ENCODE assay signal across 12 cellular contexts in the genomic region with DNA sequence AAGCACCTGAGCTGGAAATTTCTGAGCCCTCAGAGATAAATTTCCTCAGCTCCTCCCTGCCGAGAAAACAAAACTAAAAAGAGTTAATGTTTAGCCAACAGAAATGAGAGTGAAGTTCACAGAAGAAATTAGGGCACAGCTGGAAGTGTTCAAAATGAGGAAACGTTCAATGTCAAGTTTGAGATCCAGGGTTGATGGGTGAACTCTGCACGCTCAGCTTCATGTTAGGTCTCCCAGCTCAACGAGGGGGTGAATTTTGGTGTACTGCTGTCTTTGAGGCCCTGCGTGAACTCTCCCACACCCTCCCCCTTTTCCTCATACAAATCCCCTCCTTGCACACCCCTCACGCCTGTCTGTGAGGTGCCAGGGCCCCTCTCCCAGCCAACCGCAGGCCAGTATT. TPM values are rescaled to one million over a fixed set of nuclear protein-coding genes. Genes with fewer than 3 reads are reported as not detected.
DNase-seq lines count a peak whose midpoint lies in the region; ATAC-seq and TF ChIP-seq lines count a peak whose summit lies in the region.
"Had no signal": no experiment of that assay in that cellular context is flagged by ENCODE, and none has a peak within 500 bp of the region (broad histone marks: within the 10 kb centered on the region; RNA-seq: fewer than 3 reads in every experiment).

No MANE protein-coding gene starts in this region.

- intact Hi-C loops in Right ventricle myocardium superior (cut with DNase I) = no loop called here
- intact Hi-C loops in left ventricle myocardium inferior (cut with micrococcal nuclease) = no loop called here
- intact Hi-C loops in colonic mucosa (cut with DNase I) = no loop called here
- intact Hi-C loops in upper lobe of right lung (cut with DNase I) = no loop called here

- no peak for TF ChIP-seq CTCF in left ventricle myocardium inferior (IDR thresholded peaks at IDR 0.05; ENCODE audit: borderline replicate concordance)
- TF ChIP-seq CTCF in colonic mucosa (IDR thresholded peaks at IDR 0.05) = no peak
- no peak for TF ChIP-seq CTCF in upper lobe of right lung (IDR thresholded peaks at IDR 0.05)

- H3K4me1 ChIP-seq in left ventricle myocardium inferior (no peaks in the 10 kb centered on the region), colonic mucosa (peaks cover 11% of the 10 kb centered on the region), upper lobe of right lung (peaks cover 7% of the 10 kb centered on the region)

- H3K27me3 ChIP-seq in left ventricle myocardium inferior (ENCODE audit: low read depth) (no peaks in the 10 kb centered on the region), colonic mucosa (no peaks in the 10 kb centered on the region), upper lobe of right lung (no peaks in the 10 kb centered on the region)

- H3K36me3 ChIP-seq in left ventricle myocardium inferior = peaks cover 17% of the 10 kb centered on the region
- H3K36me3 ChIP-seq in colonic mucosa = peaks cover 2% of the 10 kb centered on the region
- H3K36me3 ChIP-seq in upper lobe of right lung = peaks cover 3% of the 10 kb centered on the region

- H3K4me3 ChIP-seq in left ventricle myocardium inferior (no peak overlapping the region), colonic mucosa (no peak overlapping the region), upper lobe of right lung (no peak overlapping the region)

- ATAC-seq in Right ventricle myocardium superior (ENCODE audit: poor library complexity) (peak; percentile 38), HG02973 (IDR thresholded peaks at IDR 0.05; ENCODE audit: unreplicated experiment) (peak; percentile 59), upper lobe of right lung (peak; percentile 55), GM21526 (IDR thresholded peaks at IDR 0.05; ENCODE audit: low FRiP score, unreplicated experiment) (no peak)
- ATAC-seq: stimulated activated effector memory CD8-positive, alpha-beta T cell treated with anti-CD3 and anti-CD28 coated beads, Interleukin-12 subunit alpha, Interleukin-12 subunit beta, amount 100 ng/mL, for 72 hours had no signal

- H3K9me3 ChIP-seq in left ventricle myocardium inferior (replicated peaks) = peaks cover 6% of the 10 kb centered on the region
- H3K9me3 ChIP-seq in colonic mucosa = no peaks in the 10 kb centered on the region
- no peaks in the 10 kb centered on the region for H3K9me3 ChIP-seq in upper lobe of right lung

- H3K9ac ChIP-seq in colonic mucosa (ENCODE audit: low read depth in 2 of 2, low read length in 2 of 2) = peak overlapping the region in 1 of 2 donors; percentile 19

- no peak for DNase-seq in Right ventricle myocardium superior
- DNase-seq in left ventricle myocardium inferior = no peak
- peak; percentile 35 for DNase-seq in colonic mucosa
- DNase-seq in upper lobe of right lung = no peak
- DNase-seq in COR-L47 (lab: John Stamatoyannopoulos, UW) = no peak
- no peak for DNase-seq in AG20443 (ENCODE audit: low spot score)
- DNase-seq: activated CD4-positive, alpha-beta T cell treated with anti-CD3 and anti-CD28 coated beads, Interleukin-2, amount 50 U/mL, for 4 hours; aorta; NCI-H1092 treated with DMSO at 0.1 percent for 48 hours had no signal

- no peak overlapping the region for H3K27ac ChIP-seq in left ventricle myocardium inferior (replicated peaks)
- peak overlapping the region; percentile 75 for H3K27ac ChIP-seq in colonic mucosa
- H3K27ac ChIP-seq in upper lobe of right lung = no peak overlapping the region

RNA-seq across cellular contexts. Expression of a gene that starts 13.3 kb away (rescaled TPM):
- 5.1 TPM for total RNA-seq in Right ventricle myocardium superior
- total RNA-seq in left ventricle myocardium inferior = 5.4 TPM
- 10 to 100 TPM; 15.2 to 39.1 TPM for total RNA-seq in colonic mucosa
- 47.4 TPM for total RNA-seq in upper lobe of right lung

RNA-seq across cellular contexts. Expression of a gene that starts 18.2 kb away (rescaled TPM):
- total RNA-seq in Right ventricle myocardium superior = 4.6 TPM
- 4.8 TPM for total RNA-seq in left ventricle myocardium inferior
- 100 to 1,000 TPM in 1 of 2 donors, 10 to 100 TPM in 1; 98.2 to 110 TPM for total RNA-seq in colonic mucosa
- 60.0 TPM for total RNA-seq in upper lobe of right lung

RNA-seq across cellular contexts. Expression of a gene that starts 53.3 kb away (rescaled TPM):
- total RNA-seq in Right ventricle myocardium superior (3.7 TPM), left ventricle myocardium inferior (4.8 TPM), colonic mucosa (1 to 10 TPM; 3.0 to 3.2 TPM), upper lobe of right lung (57.7 TPM)

Comparison
In these comparisons a context has a peak if more than half of its experiments do, and no peak if none do; other contexts are left out.
1. RNA of a gene that starts 18.2 kb away (total RNA-seq): 98.2 to 110 TPM in colonic mucosa and 60.0 TPM in upper lobe of right lung (single experiment); 4.8 TPM in left ventricle myocardium inferior (single experiment) and 4.6 TPM in Right ventricle myocardium superior (single experiment); every median in the first group is over 10 times any median in the second.
2. RNA of a gene that starts 53.3 kb away (total RNA-seq): 57.7 TPM in upper lobe of right lung (single experiment); 4.8 TPM in left ventricle myocardium inferior (single experiment), 3.7 TPM in Right ventricle myocardium superior (single experiment) and 3.0 to 3.2 TPM in colonic mucosa; every median in the first group is over 10 times any median in the second.